ENCODE assay signal across 2 cellular contexts in the genomic region with DNA sequence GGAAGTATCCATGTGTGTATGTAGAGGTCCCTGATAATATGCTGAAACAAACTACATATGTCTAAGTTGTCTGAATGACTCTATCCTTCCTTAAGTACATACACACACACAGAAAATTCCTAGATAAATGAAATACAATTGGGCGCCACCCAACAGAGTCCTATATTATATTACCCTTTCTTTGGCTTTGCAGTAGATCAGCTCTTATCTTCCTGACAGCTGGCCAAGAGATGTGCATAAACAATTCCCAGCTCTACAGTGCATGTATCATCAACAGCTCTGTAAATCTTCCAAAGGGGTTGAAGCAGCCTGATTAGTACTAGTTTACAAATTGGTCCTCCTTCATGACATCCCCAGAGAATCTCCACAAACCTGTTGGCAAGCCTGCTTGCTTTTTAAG.
TF ChIP-seq lines count a peak whose summit lies in the region.

No MANE protein-coding gene starts in this region.

TF ChIP-seq in SK-N-SH treated with all-trans-retinoic acid at 6 μM for 48 hours, 23 proteins besides CTCF, POLR2A, EP300 and RAD21 (continued from another document):
- no peak for TF ChIP-seq ARNTL (CRISPR knock-in tag; IDR thresholded peaks at IDR 0.05; ENCODE audit: borderline replicate concordance, low read depth)

TF ChIP-seq in SK-N-SH, 30 proteins besides CTCF, POLR2A, EP300 and RAD21 (continued from another document):
- TF ChIP-seq, protein P1, sequence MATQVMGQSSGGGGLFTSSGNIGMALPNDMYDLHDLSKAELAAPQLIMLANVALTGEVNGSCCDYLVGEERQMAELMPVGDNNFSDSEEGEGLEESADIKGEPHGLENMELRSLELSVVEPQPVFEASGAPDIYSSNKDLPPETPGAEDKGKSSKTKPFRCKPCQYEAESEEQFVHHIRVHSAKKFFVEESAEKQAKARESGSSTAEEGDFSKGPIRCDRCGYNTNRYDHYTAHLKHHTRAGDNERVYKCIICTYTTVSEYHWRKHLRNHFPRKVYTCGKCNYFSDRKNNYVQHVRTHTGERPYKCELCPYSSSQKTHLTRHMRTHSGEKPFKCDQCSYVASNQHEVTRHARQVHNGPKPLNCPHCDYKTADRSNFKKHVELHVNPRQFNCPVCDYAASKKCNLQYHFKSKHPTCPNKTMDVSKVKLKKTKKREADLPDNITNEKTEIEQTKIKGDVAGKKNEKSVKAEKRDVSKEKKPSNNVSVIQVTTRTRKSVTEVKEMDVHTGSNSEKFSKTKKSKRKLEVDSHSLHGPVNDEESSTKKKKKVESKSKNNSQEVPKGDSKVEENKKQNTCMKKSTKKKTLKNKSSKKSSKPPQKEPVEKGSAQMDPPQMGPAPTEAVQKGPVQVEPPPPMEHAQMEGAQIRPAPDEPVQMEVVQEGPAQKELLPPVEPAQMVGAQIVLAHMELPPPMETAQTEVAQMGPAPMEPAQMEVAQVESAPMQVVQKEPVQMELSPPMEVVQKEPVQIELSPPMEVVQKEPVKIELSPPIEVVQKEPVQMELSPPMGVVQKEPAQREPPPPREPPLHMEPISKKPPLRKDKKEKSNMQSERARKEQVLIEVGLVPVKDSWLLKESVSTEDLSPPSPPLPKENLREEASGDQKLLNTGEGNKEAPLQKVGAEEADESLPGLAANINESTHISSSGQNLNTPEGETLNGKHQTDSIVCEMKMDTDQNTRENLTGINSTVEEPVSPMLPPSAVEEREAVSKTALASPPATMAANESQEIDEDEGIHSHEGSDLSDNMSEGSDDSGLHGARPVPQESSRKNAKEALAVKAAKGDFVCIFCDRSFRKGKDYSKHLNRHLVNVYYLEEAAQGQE (IDR thresholded peaks at IDR 0.05; ENCODE audit: low read depth, low read length): no peak
- TF ChIP-seq TAF1 (IDR thresholded peaks at IDR 0.05; ENCODE audit: borderline replicate concordance, low read depth, low read length) (no peak), SMC3 (IDR thresholded peaks at IDR 0.05; ENCODE audit: low read depth, low read length) (no peak), EZH2phosphoT487 (IDR thresholded peaks at IDR 0.05; ENCODE audit: borderline replicate concordance, low read depth) (no peak), GATA2 (CRISPR knock-in tag; IDR thresholded peaks at IDR 0.05) (no peak), YY1 (IDR thresholded peaks at IDR 0.05; ENCODE audit: low read depth) (no peak)
- TF ChIP-seq, protein P2, sequence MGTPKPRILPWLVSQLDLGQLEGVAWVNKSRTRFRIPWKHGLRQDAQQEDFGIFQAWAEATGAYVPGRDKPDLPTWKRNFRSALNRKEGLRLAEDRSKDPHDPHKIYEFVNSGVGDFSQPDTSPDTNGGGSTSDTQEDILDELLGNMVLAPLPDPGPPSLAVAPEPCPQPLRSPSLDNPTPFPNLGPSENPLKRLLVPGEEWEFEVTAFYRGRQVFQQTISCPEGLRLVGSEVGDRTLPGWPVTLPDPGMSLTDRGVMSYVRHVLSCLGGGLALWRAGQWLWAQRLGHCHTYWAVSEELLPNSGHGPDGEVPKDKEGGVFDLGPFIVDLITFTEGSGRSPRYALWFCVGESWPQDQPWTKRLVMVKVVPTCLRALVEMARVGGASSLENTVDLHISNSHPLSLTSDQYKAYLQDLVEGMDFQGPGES (IDR thresholded peaks at IDR 0.05; ENCODE audit: low read depth, low read length): no peak
